8 cellular contexts compared by ENCODE assay signal in genomic region chr11:46295312-46295995, GRCh38. TPM values are rescaled to one million over a fixed set of nuclear protein-coding genes. Genes with fewer than 3 reads are reported as not detected.
A peak's percentile ranks its signal among the peaks of the same experiment; 100 is the strongest.
DNase-seq lines count a peak whose midpoint lies in the region; ATAC-seq and TF ChIP-seq lines count a peak whose summit lies in the region.

No MANE protein-coding gene starts in this region.

- peak overlapping the region; percentile 93 for H3K56ac ChIP-seq in IMR-90 (ENCODE audit: extremely low read depth, insufficient read depth, low read length)

- peak overlapping the region; percentile 41 for H3K4me3 ChIP-seq in IMR-90 (ENCODE audit: insufficient read depth, low read depth, low read length)
- H3K4me3 ChIP-seq in adrenal gland, result peak overlapping the region in 2 of 4 donors; percentile 67 to 72
- peak overlapping the region; percentile 75 for H3K4me3 ChIP-seq in psoas muscle
- peak overlapping the region; percentile 53 for H3K4me3 ChIP-seq in upper lobe of right lung

- H2AFZ ChIP-seq in IMR-90 (replicated peaks; ENCODE audit: low read length, poor library complexity), result peak overlapping the region; percentile 83

- H2BK15ac ChIP-seq in IMR-90 (ENCODE audit: low read depth, low read length), result peak overlapping the region; percentile 83; the same call in 2 of the 3 replicates

- peak overlapping the region; percentile 96 for H3K14ac ChIP-seq in IMR-90 (replicated peaks; ENCODE audit: low read depth, low read length)

- H3K4me2 ChIP-seq in IMR-90 (ENCODE audit: low read depth, low read length), result peak overlapping the region; percentile 90

- H3K23ac ChIP-seq in IMR-90 (ENCODE audit: low read depth, low read length), result peak overlapping the region; percentile 99

- H2AK5ac ChIP-seq in IMR-90 (ENCODE audit: low read depth, low read length), result peak overlapping the region; percentile 99

- intact Hi-C loops in IMR-90 (cut with micrococcal nuclease), result no loop called here
- intact Hi-C loops in adrenal gland (cut with DNase I), result no loop called here
- intact Hi-C loops in left ventricle myocardium superior (cut with micrococcal nuclease), result no loop called here
- intact Hi-C loops in psoas muscle (cut with DNase I), result no loop called here
- intact Hi-C loops in upper lobe of right lung (cut with DNase I), result no loop called here

- peaks cover 4% of the 10 kb centered on the region for H3K4me1 Mint-ChIP-seq in T-helper 17 cell

- TF ChIP-seq CTCF in IMR-90 (conservative IDR thresholded peaks at IDR 0.05; ENCODE audit: low read depth, low read length) (no peak), adrenal gland (IDR thresholded peaks at IDR 0.05) (peak in 1 of 6 experiments; percentile 25), psoas muscle (IDR thresholded peaks at IDR 0.05) (no peak), upper lobe of right lung (IDR thresholded peaks at IDR 0.05) (no peak)

- H3K4me1 ChIP-seq in IMR-90 (ENCODE audit: control insufficient read depth, insufficient read depth, low read length) (peaks cover 68% of the 10 kb centered on the region), adrenal gland (replicated peaks in 1 of 2) (peaks cover 62 to 69% of the 10 kb centered on the region in 2 donors), psoas muscle (peaks cover 12% of the 10 kb centered on the region), upper lobe of right lung (peaks cover 40% of the 10 kb centered on the region)

- H3K27me3 Mint-ChIP-seq in T-helper 17 cell, result peaks cover 22% of the 10 kb centered on the region

- peak overlapping the region; percentile 95 for H3K18ac ChIP-seq in IMR-90 (ENCODE audit: low read depth, low read length)

- POLR2A ChIA-PET in IMR-90 (lab: Charles Lee; ENCODE audit: unreplicated experiment), result interaction anchor here (0.6 to 2.3 kb wide), 8 partner anchors 14 to 395 kb away, joined by 3 to 14 read pairs (median 5); no protein-coding TSS in a partner anchor

- H3K4ac ChIP-seq in IMR-90 (ENCODE audit: low read depth, low read length), result peak overlapping the region; percentile 98

- no peak overlapping the region for H3K27ac Mint-ChIP-seq in T-helper 17 cell

- no TSS peak for BruUV-seq in IMR-90 (replicated peaks; lab: Mats Ljungman, UMichigan)

- H3K4me3 Mint-ChIP-seq in T-helper 17 cell, result peak overlapping the region; percentile 88

- peak; percentile 40 for ATAC-seq in IMR-90 (ENCODE audit: low read depth)
- peak; percentile 100 for ATAC-seq in T-helper 17 cell
- ATAC-seq in left ventricle myocardium superior, result peak; percentile 91
- peak; percentile 91 to 96 (median 94) for ATAC-seq in psoas muscle
- ATAC-seq in upper lobe of right lung, result peak; percentile 86

- H3K36me3 ChIP-seq in IMR-90 (ENCODE audit: control insufficient read depth, insufficient read depth, low read length) (peaks cover 18% of the 10 kb centered on the region), adrenal gland (replicated peaks in 1 of 2) (no peaks in the 10 kb centered on the region), psoas muscle (ENCODE audit: insufficient read depth in 1 of 2, low read depth in 1 of 2) (no peaks in the 10 kb centered on the region), upper lobe of right lung (no peaks in the 10 kb centered on the region)

- DNase-seq in NCI-H1417 (lab: John Stamatoyannopoulos, UW) (peak; percentile 72 to 80 (median 78)), NCI-H1417 treated with DMSO at 0.1 percent for 48 hours (lab: John Stamatoyannopoulos, UW) (no peak), IMR-90 (peak; percentile 72), T-helper 17 cell (peak; percentile 61 to 64 (median 63)), adrenal gland (peak; percentile 81 to 86 (median 85)), left ventricle myocardium superior (peak; percentile 88), psoas muscle (peak; percentile 81 to 89), upper lobe of right lung (peak; percentile 82)

- peak; percentile 17; the same call in 1 of the 2 replicates for TF ChIP-seq POLR2A in IMR-90 (IDR thresholded peaks at IDR 0.05; ENCODE audit: low read depth, low read length)
- peak in 1 of 2 donors; percentile 66 for TF ChIP-seq POLR2A in adrenal gland (IDR thresholded peaks at IDR 0.05)

- H3K27ac ChIP-seq in IMR-90 (ENCODE audit: insufficient read depth, low read length), result peak overlapping the region; percentile 98
- peak overlapping the region; percentile 10 to 94 (median 72) for H3K27ac ChIP-seq in adrenal gland
- no peak overlapping the region for H3K27ac ChIP-seq in psoas muscle
- H3K27ac ChIP-seq in upper lobe of right lung, result no peak overlapping the region

- WGBS in IMR-90 (ENCODE audit: extremely low coverage in 2 of 2, insufficient read length in 1 of 2), 2 experiments, result 0% methylated on average over 23 of the region's 58 CpGs; no CpG with 5 or more reads in 1 of the 2 experiments
- 0 to 1% (median 1%) methylated on average over 17 to 58 of the region's 58 CpGs for WGBS in adrenal gland, 4 donors
- WGBS in psoas muscle, 3 donors, result 1 to 2% (median 1%) methylated on average over 43 to 58 of the region's 58 CpGs

- CTCF ChIA-PET in IMR-90 (lab: Yijun Ruan, JAX), result interaction anchor here (0.9 to 3.9 kb wide), 5 partner anchors 9 to 56 kb away, joined by 3 to 31 read pairs (median 4); partner anchors contain the start of gene CREB3L1

- in situ Hi-C loops in IMR-90 (cut with MboI; ENCODE audit: low sequenced_read_pairs), result no loop called here

- peak overlapping the region; percentile 94 for H2BK5ac ChIP-seq in IMR-90 (ENCODE audit: low read depth, low read length, poor library complexity, severe bottlenecking)

- H2BK20ac ChIP-seq in IMR-90 (ENCODE audit: low read depth, low read length), result peak overlapping the region; percentile 95

- H3K9me3 ChIP-seq in IMR-90 (ENCODE audit: control insufficient read depth, insufficient read depth, low read length) (no peaks in the 10 kb centered on the region), T-helper 17 cell (ENCODE audit: control insufficient read depth, low read length, poor library complexity, severe bottlenecking) (no peaks in the 10 kb centered on the region), adrenal gland (replicated peaks in 1 of 3) (no peaks in the 10 kb centered on the region), psoas muscle (no peaks in the 10 kb centered on the region), upper lobe of right lung (no peaks in the 10 kb centered on the region)

- H4K20me1 ChIP-seq in IMR-90 (ENCODE audit: insufficient read depth, low read length), result peaks cover 41% of the 10 kb centered on the region

- peak overlapping the region; percentile 99 for H4K91ac ChIP-seq in IMR-90 (ENCODE audit: insufficient read depth, low read depth, low read length)

- peak overlapping the region; percentile 89 to 97 for H4K8ac ChIP-seq in IMR-90 (ENCODE audit: low read depth in 2 of 2, low read length in 2 of 2)

- H3K27me3 ChIP-seq in IMR-90 (ENCODE audit: control insufficient read depth, insufficient read depth, low read length) (no peaks in the 10 kb centered on the region), adrenal gland (no peaks in the 10 kb centered on the region), psoas muscle (ENCODE audit: insufficient read depth in 3 of 3, low read length in 2 of 3) (no peaks in the 10 kb centered on the region), upper lobe of right lung (peaks cover 11% of the 10 kb centered on the region)

- dilution Hi-C loops in IMR-90 (cut with HindIII; ENCODE audit: low sequenced_read_pairs, unreplicated experiment), result no loop called here

- no peaks in the 10 kb centered on the region for H3K36me3 Mint-ChIP-seq in T-helper 17 cell (ENCODE audit: low read depth)

- H3K9ac ChIP-seq in IMR-90 (ENCODE audit: low read depth, low read length), result peak overlapping the region; percentile 88

- peaks cover 29% of the 10 kb centered on the region for H3K9me1 ChIP-seq in IMR-90 (ENCODE audit: insufficient read depth, low read length)

- H3K79me1 ChIP-seq in IMR-90 (ENCODE audit: low read depth in 1 of 2, low read length in 2 of 2), result peaks cover 27 to 73% of the 10 kb centered on the region in 2 experiments

- H2AK9ac ChIP-seq in IMR-90 (replicated peaks; ENCODE audit: low read depth, low read length, poor library complexity), result peak overlapping the region; percentile 98

- H4K5ac ChIP-seq in IMR-90 (ENCODE audit: low read depth, low read length), result peak overlapping the region; percentile 94

- H2BK120ac ChIP-seq in IMR-90 (ENCODE audit: low read depth, low read length), result peak overlapping the region; percentile 98

- no peak for TF ChIP-seq RAD21 in IMR-90 (IDR thresholded peaks at IDR 0.05; ENCODE audit: low read length)

TF ChIP-seq in IMR-90, 13 proteins besides CTCF, POLR2A, EP300 and RAD21 (continues in another document):
- TF ChIP-seq ELK1 (IDR thresholded peaks at IDR 0.05; ENCODE audit: borderline replicate concordance, low read depth, low read length) (no peak), MXI1 (IDR thresholded peaks at IDR 0.05; ENCODE audit: borderline replicate concordance, low read depth, low read length) (peak; percentile 64; the same call in 1 of the 2 replicates)

RNA-seq across cellular contexts. Expression of gene CREB3L1, which starts 18.0 kb away (rescaled TPM):
- total RNA-seq in IMR-90 (2012; rRNA removed), result 8.1 and 10.0 TPM in 2 replicates
- 76.9 and 82.3 TPM in 2 replicates for polyA plus RNA-seq in IMR-90 (2012; rRNA removed)
- 85.0 and 112 TPM in 2 replicates for polyA plus RNA-seq in IMR-90 (2012; cell fraction: cytosol; rRNA removed)
- polyA plus RNA-seq in IMR-90 (2012; cell fraction: nucleus; rRNA removed; ENCODE audit: low replicate concordance), result 50.1 and 52.2 TPM in 2 replicates
- total RNA-seq in T-helper 17 cell, result not detected
- 10 to 100 TPM in 7 of 8 donors, 1 to 10 TPM in 1; 9.5 to 31.7 (median 18.7) TPM for total RNA-seq in adrenal gland
- polyA plus RNA-seq in adrenal gland, result 10 to 100 TPM; 28.5 to 31.5 (median 29.0) TPM
- 56.0 TPM for total RNA-seq in left ventricle myocardium superior
- total RNA-seq in psoas muscle, result 1 to 10 TPM; 2.2 to 6.9 (median 3.0) TPM
- polyA plus RNA-seq in psoas muscle, result 1 to 10 TPM; 1.4 to 1.7 (median 1.6) TPM
- total RNA-seq in upper lobe of right lung, result 47.4 TPM

RNA-seq across cellular contexts. Expression of gene DGKZ, which starts 51.8 kb away (rescaled TPM):
- total RNA-seq in IMR-90 (2012; rRNA removed) (43.0 and 46.8 TPM in 2 replicates), T-helper 17 cell (100 to 1,000 TPM; 194 to 196 TPM), adrenal gland (10 to 100 TPM; 32.6 to 63.4 (median 44.0) TPM), left ventricle myocardium superior (71.7 TPM), psoas muscle (100 to 1,000 TPM in 1 of 4 donors, 10 to 100 TPM in 3; 90.2 to 138 (median 96.2) TPM), upper lobe of right lung (50.4 TPM)
- polyA plus RNA-seq in IMR-90 (2012; rRNA removed) (62.0 and 68.0 TPM in 2 replicates), adrenal gland (100 to 1,000 TPM in 1 of 3 donors, 10 to 100 TPM in 2; 12.4 to 160 (median 57.0) TPM), psoas muscle (10 to 100 TPM; 57.7 to 85.4 (median 62.0) TPM)
- polyA plus RNA-seq in IMR-90 (2012; cell fraction: cytosol; rRNA removed), result 52.8 and 75.7 TPM in 2 replicates
- 126 and 364 TPM in 2 replicates for polyA plus RNA-seq in IMR-90 (2012; cell fraction: nucleus; rRNA removed; ENCODE audit: low replicate concordance)

Comparison
In these comparisons a context has a peak if more than half of its experiments do, and no peak if none do; other contexts are left out.
1. ATAC-seq: peak in every context shown above with its lines; median percentile 100 in T-helper 17 cell; 94 in psoas muscle; 91 in left ventricle myocardium superior; 86 in upper lobe of right lung; 40 in IMR-90.
2. H3K27ac ChIP-seq: peak in IMR-90 (single experiment) and adrenal gland (5 of 5); none in psoas muscle (single experiment) and upper lobe of right lung (single experiment).